Comparison of ENCODE assay signal across 13 cellular contexts in the genomic region with DNA sequence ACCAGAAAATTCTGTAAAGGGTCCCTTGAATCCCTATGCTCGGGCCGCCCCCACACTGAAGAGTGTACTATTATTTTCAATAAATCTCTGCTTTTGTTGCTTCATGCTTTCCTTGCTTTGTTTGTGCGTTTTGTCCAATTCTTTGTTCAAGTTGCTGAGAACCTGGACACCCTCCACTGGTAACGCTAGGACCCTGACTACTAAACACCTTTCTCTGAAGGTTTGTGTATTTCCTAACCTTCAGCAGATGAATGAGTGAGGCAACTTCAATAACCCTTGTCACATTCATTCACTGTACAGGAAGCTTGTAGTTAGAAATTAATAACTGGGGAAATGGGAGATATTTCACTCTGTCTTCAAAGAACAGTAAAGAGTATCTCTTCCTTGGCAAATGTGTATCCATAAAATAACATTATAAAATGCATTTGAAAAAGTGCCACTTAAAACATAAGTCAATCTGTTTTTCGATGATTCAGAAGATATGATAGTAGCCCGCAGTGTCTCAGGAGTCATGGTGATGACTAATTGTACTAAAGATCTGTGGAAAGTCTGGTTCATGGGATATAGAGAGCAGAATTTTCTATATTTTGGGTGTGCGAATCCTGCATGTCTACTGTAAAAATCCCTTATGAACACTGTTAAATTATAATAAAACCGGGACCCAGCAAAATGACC.
DNase-seq lines count a peak whose midpoint lies in the region; ATAC-seq and TF ChIP-seq lines count a peak whose summit lies in the region.
"Had no signal": no experiment of that assay in that cellular context is flagged by ENCODE, and none has a peak within 500 bp of the region (broad histone marks: within the 10 kb centered on the region; RNA-seq: fewer than 3 reads in every experiment).

No MANE protein-coding gene starts in this region.

- DNase-seq in AG08396 (ENCODE audit: low spot score) (peak; percentile 18), HCEC 1CT (peak; percentile 73), adipocyte (ENCODE audit: low read depth) (peak; percentile 74), hepatic stellate cell (ENCODE audit: low spot score) (peak; percentile 52), GM20000 (ENCODE audit: low spot score) (no peak), GM13977 (ENCODE audit: low spot score) (no peak), NCI-H2029 (lab: John Stamatoyannopoulos, UW) (no peak)
- DNase-seq: activated naive CD8-positive, alpha-beta T cell treated with anti-CD3 and anti-CD28 coated beads, Interleukin-2, amount 10 ng/mL, durations not matched to agents 7 days and 5 days; mesendoderm; NCI-H1105; NCI-H526 treated with DMSO at 0.1 percent for 48 hours had no signal

- H3K9me3 ChIP-seq in adipocyte (ENCODE audit: control insufficient read depth, low read length) = no peaks in the 10 kb centered on the region

- TF ChIP-seq CTCF in GM20000 (IDR thresholded peaks at IDR 0.05; ENCODE audit: extremely low read depth, missing control alignments) = no peak
- no peak for TF ChIP-seq CTCF in GM13977 (IDR thresholded peaks at IDR 0.05; ENCODE audit: extremely low read depth, insufficient read depth, missing control alignments)

- ATAC-seq in GM18519 (IDR thresholded peaks at IDR 0.05; ENCODE audit: low FRiP score, unreplicated experiment) = no peak

- peaks cover 22% of the 10 kb centered on the region for H3K4me1 ChIP-seq in adipocyte (ENCODE audit: control insufficient read depth, insufficient read depth, low read length)
- H3K4me1 ChIP-seq: parathyroid adenoma had no signal

- no peak overlapping the region for H3K4me3 ChIP-seq in adipocyte (ENCODE audit: low read length)

- H3K36me3 ChIP-seq in adipocyte (ENCODE audit: control insufficient read depth, insufficient read depth, low read length, severe bottlenecking) = no peaks in the 10 kb centered on the region

- no peaks in the 10 kb centered on the region for H3K27me3 ChIP-seq in adipocyte (replicated peaks; ENCODE audit: control insufficient read depth, insufficient read depth, low read length)

- in situ Hi-C loops in GM13977 (cut with MboI; ENCODE audit: low pct_unique_long_range_greater_than_20kb, low sequenced_read_pairs, unreplicated experiment) = no loop called here

- no peak overlapping the region for H3K9ac ChIP-seq in adipocyte (ENCODE audit: low read length)
- H3K9ac ChIP-seq: parathyroid adenoma had no signal

Comparison
In these comparisons a context has a peak if more than half of its experiments do, and no peak if none do; other contexts are left out.
1. DNase-seq: peak in AG08396 (single experiment), HCEC 1CT (single experiment), adipocyte (single experiment) and hepatic stellate cell (single experiment); none in GM20000 (single experiment), GM13977 (single experiment) and NCI-H2029 (single experiment).